ENCODE assay signal across 8 cellular contexts in genomic region chr11:10303558-10304363, GRCh38. TPM values are rescaled to one million over a fixed set of nuclear protein-coding genes. Genes with fewer than 3 reads are reported as not detected.
DNase-seq lines count a peak whose midpoint lies in the region; TF ChIP-seq lines count a peak whose summit lies in the region.

No MANE protein-coding gene starts in this region.

- H3K36me3 ChIP-seq in MG63 (peaks cover 43% of the 10 kb centered on the region), mucosa of stomach (ENCODE audit: control insufficient read depth, insufficient read depth, low read length) (no peaks in the 10 kb centered on the region), vagina (no peaks in the 10 kb centered on the region)

- H3K9me3 ChIP-seq in MG63 (no peaks in the 10 kb centered on the region), mucosa of stomach (ENCODE audit: control insufficient read depth, low read length) (no peaks in the 10 kb centered on the region), vagina (no peaks in the 10 kb centered on the region)

- TF ChIP-seq CTCF in epithelial cell of proximal tubule (conservative IDR thresholded peaks at IDR 0.05; ENCODE audit: low read depth, low read length) (peak; percentile 7), vagina (IDR thresholded peaks at IDR 0.05) (no peak)

- in situ Hi-C loops in G401 (cut with HindIII; ENCODE audit: low sequenced_read_pairs), result loop anchor here (25.0 kb wide), 1 partner anchor 466 kb away; no protein-coding TSS in a partner anchor

- H3K4me3 ChIP-seq in MG63, result peak overlapping the region; percentile 92
- H3K4me3 ChIP-seq in epithelial cell of proximal tubule (ENCODE audit: low read depth, low read length), result peak overlapping the region; percentile 87
- H3K4me3 ChIP-seq in mucosa of stomach (ENCODE audit: low read length), result peak overlapping the region; percentile 98
- peak overlapping the region; percentile 84 to 85 for H3K4me3 ChIP-seq in vagina

- intact Hi-C loops in vagina (cut with DNase I), result loop anchor here (10.0 kb wide), 3 partner anchors 319 to 689 kb away; no protein-coding TSS in a partner anchor

- no peaks in the 10 kb centered on the region for H3K27me3 ChIP-seq in MG63
- peaks cover 36% of the 10 kb centered on the region for H3K27me3 ChIP-seq in mucosa of stomach (ENCODE audit: control insufficient read depth, insufficient read depth, low read length)
- H3K27me3 ChIP-seq in vagina, result no peaks in the 10 kb centered on the region

- peak overlapping the region; percentile 84 for H3K9ac ChIP-seq in mucosa of stomach (ENCODE audit: low read length)

- no peak for TF ChIP-seq POLR2A in vagina (IDR thresholded peaks at IDR 0.05)

- peak overlapping the region; percentile 96 for H3K27ac ChIP-seq in vagina

- DNase-seq in G401 (ENCODE audit: low spot score) (peak; percentile 68), MG63 (peak; percentile 77), epithelial cell of proximal tubule (ENCODE audit: low read depth) (no peak), vagina (ENCODE audit: extremely low spot score in 2 of 2) (no peak), DMS114 treated with DMSO at 0.1 percent for 48 hours (lab: John Stamatoyannopoulos, UW; ENCODE audit: unreplicated experiment) (no peak), NCI-H1436 treated with DMSO at 0.1 percent for 48 hours (lab: John Stamatoyannopoulos, UW) (no peak)
- DNase-seq in activated CD4-positive, CD25-positive, alpha-beta regulatory T cell treated with anti-CD3 and anti-CD28 coated beads, Interleukin-2, amount 50 U/mL, for 72 hours, result peak; percentile 43

- H3K4me1 ChIP-seq in mucosa of stomach (ENCODE audit: control insufficient read depth, insufficient read depth, low read length) (peaks cover 52% of the 10 kb centered on the region), vagina (peaks cover 46% of the 10 kb centered on the region)

RNA-seq across cellular contexts. Expression of gene ADM, which starts 1.1 kb away (rescaled TPM):
- total RNA-seq in G401 (2014; rRNA removed; shearing (Covaris generic)), result 209 and 276 TPM in 2 replicates
- 95.6 and 135 TPM in 2 replicates for total RNA-seq in MG63 (2014; rRNA removed; shearing (Covaris generic); ENCODE audit: low replicate concordance)
- total RNA-seq in epithelial cell of proximal tubule (41.2 and 74.2 TPM in 2 replicates), vagina (130 TPM)

RNA-seq across cellular contexts. Expression of gene SBF2, which starts 9.7 kb away (rescaled TPM):
- total RNA-seq in G401 (2014; rRNA removed; shearing (Covaris generic)), result 35.9 and 67.9 TPM in 2 replicates
- 16.7 and 23.2 TPM in 2 replicates for total RNA-seq in MG63 (2014; rRNA removed; shearing (Covaris generic); ENCODE audit: low replicate concordance)
- total RNA-seq in epithelial cell of proximal tubule (15.6 and 26.2 TPM in 2 replicates), vagina (69.5 TPM)

Comparison
In these comparisons a context has a peak if more than half of its experiments do, and no peak if none do; other contexts are left out.
1. DNase-seq: peak in G401 (single experiment), MG63 (single experiment) and activated CD4-positive, CD25-positive, alpha-beta regulatory T cell treated with anti-CD3 and anti-CD28 coated beads, Interleukin-2, amount 50 U/mL, for 72 hours (single experiment); none in epithelial cell of proximal tubule (single experiment), vagina (0 of 2), DMS114 treated with DMSO at 0.1 percent for 48 hours (single experiment) and NCI-H1436 treated with DMSO at 0.1 percent for 48 hours (single experiment).
2. Peak in every context shown above with its lines, with median percentiles within 50 percentile points of each other: H3K4me3 ChIP-seq.